Comparison of ENCODE assay signal across 29 cellular contexts in genomic region chr11:95750101-95750500, GRCh38.
"Had no signal": no experiment of that assay in that cellular context is flagged by ENCODE, and none has a peak within 500 bp of the region (broad histone marks: within the 10 kb centered on the region; RNA-seq: fewer than 3 reads in every experiment).

No MANE protein-coding gene starts in this region.

- H3K9me3 ChIP-seq: stomach, suprapubic skin, testis, thoracic aorta, thyroid gland, tibial artery, tibial nerve, transverse colon, upper lobe of left lung, upper lobe of right lung, uterus, vagina had no signal

- H3K27me3 ChIP-seq: stomach, suprapubic skin, testis, thyroid gland, tibial artery, tibial nerve, transverse colon, upper lobe of left lung, upper lobe of right lung, uterus, vagina had no signal

- H3K36me3 Mint-ChIP-seq: stimulated activated effector memory CD8-positive, alpha-beta T cell treated with anti-CD3 and anti-CD28 coated beads, Interleukin-12 subunit alpha, Interleukin-12 subunit beta, amount 100 ng/mL, for 72 hours; stimulated activated memory B cell treated with anti-CD40 and anti-IgM and Interleukin-4, amounts not matched to agents 10 μg/mL and 1 μg/mL and 100 μg/mL, for 72 hours; stimulated activated naive B cell treated with anti-CD40 and anti-IgM and Interleukin-4, amounts not matched to agents 10 μg/mL and 1 μg/mL and 100 μg/mL, for 72 hours; type B pancreatic cell had no signal

- H3K4me1 ChIP-seq: stomach, suprapubic skin, testis, tibial artery, tibial nerve, transverse colon, upper lobe of left lung, upper lobe of right lung, uterus, vagina had no signal

- H3K27ac ChIP-seq: stomach, suprapubic skin, testis, thoracic aorta, thyroid gland, tibial artery, tibial nerve, transverse colon, upper lobe of left lung, upper lobe of right lung, uterus, vagina had no signal

- H3K27ac Mint-ChIP-seq: stimulated activated effector memory CD8-positive, alpha-beta T cell treated with anti-CD3 and anti-CD28 coated beads, Interleukin-12 subunit alpha, Interleukin-12 subunit beta, amount 100 ng/mL, for 72 hours; stimulated activated memory B cell treated with anti-CD40 and anti-IgM and Interleukin-4, amounts not matched to agents 10 μg/mL and 1 μg/mL and 100 μg/mL, for 72 hours; stimulated activated naive B cell treated with anti-CD40 and anti-IgM and Interleukin-4, amounts not matched to agents 10 μg/mL and 1 μg/mL and 100 μg/mL, for 72 hours; stimulated activated naive CD8-positive, alpha-beta T cell treated with anti-CD3 and anti-CD28 coated beads, Interleukin-15, amount 100 ng/mL, for 72 hours; stimulated activated naive CD8-positive, alpha-beta T cell treated with anti-CD3 and anti-CD28 coated beads, Interleukin-15, Interleukin-2, amounts not matched to agents 100 ng/mL and 50 ng/mL, for 24 hours; type B pancreatic cell had no signal

- FAIRE-seq: urothelium cell line had no signal

- DNase-seq: stimulated activated CD4-positive, alpha-beta T cell treated with anti-CD3 and anti-CD28 coated beads, Interleukin-2, amount 100 ng/mL, for 48 hours; stimulated activated CD4-positive, alpha-beta T cell treated with anti-CD3 and anti-CD28 coated beads, Interleukin-4, amount 100 ng/mL, for 1 hour; stimulated activated CD4-positive, alpha-beta T cell treated with anti-CD3 and anti-CD28 coated beads, Interleukin-4, amount 100 ng/mL, for 24 hours; stimulated activated CD4-positive, alpha-beta T cell treated with anti-CD3 and anti-CD28 coated beads, Interleukin-4, amount 100 ng/mL, for 4 hours; stimulated activated CD8-positive, alpha-beta memory T cell treated with anti-CD3 and anti-CD28 coated beads, Interleukin-4, amount 100 ng/mL, for 48 hours; stimulated activated naive B cell treated with anti-CD40 and anti-IgM and Interleukin-4, amounts not matched to agents 10 μg/mL and 1 μg/mL and 100 μg/mL, for 72 hours; stimulated activated naive CD4-positive, alpha-beta T cell; stimulated activated naive CD4-positive, alpha-beta T cell treated with Interleukin-2 at 50 U/mL for 16 hours; stimulated activated naive CD8-positive, alpha-beta T cell treated with anti-CD3 and anti-CD28 coated beads, Interleukin-15, amount 100 ng/mL, for 72 hours; stimulated activated naive CD8-positive, alpha-beta T cell treated with anti-CD3 and anti-CD28 coated beads, Interleukin-15, Interleukin-2, amounts not matched to agents 100 U/mL and 50 U/mL, for 24 hours; stomach; substantia nigra; testis; thyroid gland; tibial artery; transverse colon; trophoblast cell; upper lobe of left lung; upper lobe of right lung; uterus had no signal

- H3K4me1 Mint-ChIP-seq: stimulated activated effector memory CD8-positive, alpha-beta T cell treated with anti-CD3 and anti-CD28 coated beads, Interleukin-12 subunit alpha, Interleukin-12 subunit beta, amount 100 ng/mL, for 72 hours had no signal

- H3K36me3 ChIP-seq: stomach, suprapubic skin, thoracic aorta, thyroid gland, tibial artery, tibial nerve, transverse colon, upper lobe of left lung, upper lobe of right lung, uterus, vagina had no signal

- H3K4me3 Mint-ChIP-seq: stimulated activated effector memory CD8-positive, alpha-beta T cell treated with anti-CD3 and anti-CD28 coated beads, Interleukin-12 subunit alpha, Interleukin-12 subunit beta, amount 100 ng/mL, for 72 hours; stimulated activated memory B cell treated with anti-CD40 and anti-IgM and Interleukin-4, amounts not matched to agents 10 μg/mL and 1 μg/mL and 100 μg/mL, for 72 hours; stimulated activated naive B cell treated with anti-CD40 and anti-IgM and Interleukin-4, amounts not matched to agents 10 μg/mL and 1 μg/mL and 100 μg/mL, for 72 hours; stimulated activated naive CD8-positive, alpha-beta T cell treated with anti-CD3 and anti-CD28 coated beads, Interleukin-15, amount 100 ng/mL, for 72 hours; stimulated activated naive CD8-positive, alpha-beta T cell treated with anti-CD3 and anti-CD28 coated beads, Interleukin-15, Interleukin-2, amounts not matched to agents 100 ng/mL and 50 ng/mL, for 24 hours; type B pancreatic cell had no signal

- H3K9me3 Mint-ChIP-seq: stimulated activated effector memory CD8-positive, alpha-beta T cell treated with anti-CD3 and anti-CD28 coated beads, Interleukin-12 subunit alpha, Interleukin-12 subunit beta, amount 100 ng/mL, for 72 hours; stimulated activated memory B cell treated with anti-CD40 and anti-IgM and Interleukin-4, amounts not matched to agents 10 μg/mL and 1 μg/mL and 100 μg/mL, for 72 hours; stimulated activated naive CD8-positive, alpha-beta T cell treated with anti-CD3 and anti-CD28 coated beads, Interleukin-15, amount 100 ng/mL, for 72 hours; stimulated activated naive CD8-positive, alpha-beta T cell treated with anti-CD3 and anti-CD28 coated beads, Interleukin-15, Interleukin-2, amounts not matched to agents 100 ng/mL and 50 ng/mL, for 24 hours; type B pancreatic cell had no signal

- H3K4me3 ChIP-seq: stomach, suprapubic skin, testis, thoracic aorta, thyroid gland, tibial artery, tibial nerve, transverse colon, upper lobe of left lung, upper lobe of right lung, uterus, vagina had no signal

- H3K27me3 Mint-ChIP-seq: stimulated activated memory B cell treated with anti-CD40 and anti-IgM and Interleukin-4, amounts not matched to agents 10 μg/mL and 1 μg/mL and 100 μg/mL, for 72 hours; stimulated activated naive B cell treated with anti-CD40 and anti-IgM and Interleukin-4, amounts not matched to agents 10 μg/mL and 1 μg/mL and 100 μg/mL, for 72 hours; type B pancreatic cell had no signal
